ENCODE assay signal across 9 cellular contexts in genomic region chr18:78980777-78981651, GRCh38. TPM values are rescaled to one million over a fixed set of nuclear protein-coding genes. Genes with fewer than 3 reads are reported as not detected.
DNase-seq lines count a peak whose midpoint lies in the region; FAIRE-seq and TF ChIP-seq lines count a peak whose summit lies in the region.
"Had no signal": no experiment of that assay in that cellular context is flagged by ENCODE, and none has a peak within 500 bp of the region (broad histone marks: within the 10 kb centered on the region; RNA-seq: fewer than 3 reads in every experiment).

No MANE protein-coding gene starts in this region.

- no peaks in the 10 kb centered on the region for H3K36me3 Mint-ChIP-seq in IgD-negative memory B cell
- H3K36me3 Mint-ChIP-seq in nephron progenitor cell (ENCODE audit: low read depth) = no peaks in the 10 kb centered on the region

- DNase-seq in COLO668 (lab: John Stamatoyannopoulos, UW; ENCODE audit: unreplicated experiment) (peak; percentile 67), H1 (ENCODE audit: low read depth in 1 of 2, low spot score in 2 of 2) (no peak), nephron progenitor cell (peak; percentile 63), AG08395 (ENCODE audit: low spot score) (no peak), NCI-H1092 treated with DMSO at 0.1 percent for 48 hours (lab: John Stamatoyannopoulos, UW) (no peak), epidermal melanocyte (ENCODE audit: insufficient read length, low spot score) (no peak)
- DNase-seq in stimulated activated CD4-positive, alpha-beta T cell treated with anti-CD3 and anti-CD28 coated beads, Interleukin-12 subunit alpha, Interleukin-12 subunit beta, amount 100 ng/mL, for 4 hours = no peak

- H4K91ac ChIP-seq in H1 (replicated peaks; ENCODE audit: insufficient read length, low read length) = peak overlapping the region; percentile 65

- peaks cover 16 to 34% (median 28%) of the 10 kb centered on the region in 4 experiments for H3K27me3 ChIP-seq in H1 (replicated peaks in 1 of 4; ENCODE audit: control insufficient read depth in 3 of 4, extremely low read depth in 1 of 4, insufficient read depth in 3 of 4, low read length in 3 of 4)

- TF ChIP-seq POLR2A in H1 (IDR thresholded peaks at IDR 0.05; ENCODE audit: control extremely low read depth in 1 of 2, low read depth in 2 of 2, low read length in 2 of 2) = no peak

- 0 out of 2 replicates have a peak overlapping the region, but pooled peaks have one; percentile 39 for H2AK5ac ChIP-seq in H1 (ENCODE audit: low read depth, low read length)

- peak overlapping the region; percentile 68 to 93 (median 75) for H3K4me3 ChIP-seq in H1 (ENCODE audit: extremely low read depth in 1 of 4, insufficient read depth in 2 of 4, low read depth in 3 of 4, low read length in 4 of 4)

- no peak overlapping the region for H3K23ac ChIP-seq in H1 (ENCODE audit: insufficient read length)

- no peak overlapping the region for H2BK15ac ChIP-seq in H1 (ENCODE audit: low read length)

- peak overlapping the region in 2 of 3 donors; percentile 3 to 84 for H3K27ac Mint-ChIP-seq in IgD-negative memory B cell
- peak overlapping the region; percentile 90 for H3K27ac Mint-ChIP-seq in nephron progenitor cell

- H4K20me1 ChIP-seq in H1 (replicated peaks in 1 of 2; ENCODE audit: control insufficient read depth in 1 of 2, insufficient read depth in 2 of 2, low read length in 2 of 2) = peaks cover 7 to 16% of the 10 kb centered on the region in 2 experiments

- peaks cover 4% of the 10 kb centered on the region; the same call in 1 of the 2 replicates for H3K79me1 ChIP-seq in H1 (ENCODE audit: low read depth, low read length)

- peak overlapping the region in 3 of 4 donors; percentile 18 to 75 (median 54) for H3K4me3 Mint-ChIP-seq in IgD-negative memory B cell
- H3K4me3 Mint-ChIP-seq in nephron progenitor cell = peak overlapping the region; percentile 92

- TF ChIP-seq RAD21 in H1 (IDR thresholded peaks at IDR 0.05 in 1 of 2, conservative IDR thresholded peaks at IDR 0.05 in 1 of 2; ENCODE audit: low read depth in 2 of 2, low read length in 2 of 2) = no peak

- peak overlapping the region; percentile 94 for H4K8ac ChIP-seq in H1 (ENCODE audit: extremely low read depth, insufficient read depth, low read length)

- peak overlapping the region; percentile 70 to 84 for H3K4me2 ChIP-seq in H1 (ENCODE audit: insufficient read depth in 1 of 2, low read depth in 2 of 2, low read length in 2 of 2)

- H3K36me3 ChIP-seq in H1 (ENCODE audit: control insufficient read depth in 2 of 4, insufficient read depth in 4 of 4, low read length in 3 of 4) = peaks cover 0 to 2% (median 0%) of the 10 kb centered on the region in 4 experiments; a peak in 1 of 8 replicates

- no peak overlapping the region for H3K4ac ChIP-seq in H1 (replicated peaks; ENCODE audit: insufficient read length, low read depth, low read length)

- H3K56ac ChIP-seq in H1 (replicated peaks; ENCODE audit: insufficient read length, low read depth, low read length) = no peak overlapping the region

- no peak overlapping the region for H2BK120ac ChIP-seq in H1 (replicated peaks; ENCODE audit: low read depth, low read length)

- no peak overlapping the region for H2AFZ ChIP-seq in H1 (ENCODE audit: low read length)

- H3K9me3 Mint-ChIP-seq in IgD-negative memory B cell (no peaks in the 10 kb centered on the region), nephron progenitor cell (no peaks in the 10 kb centered on the region)

- H3K23me2 ChIP-seq in H1 (ENCODE audit: low read depth, low read length) = peaks cover 30% of the 10 kb centered on the region

- no peak for FAIRE-seq in H1 (lab: Jason Lieb, UNC)
- FAIRE-seq: G401.6 had no signal

- H3K14ac ChIP-seq in H1 (ENCODE audit: insufficient read length) = no peak overlapping the region

- peak overlapping the region; percentile 65 to 81 (median 72) for H3K9ac ChIP-seq in H1 (replicated peaks in 1 of 4; ENCODE audit: extremely low read depth in 1 of 4, low read depth in 3 of 4, low read length in 3 of 4)

- POLR2A ChIA-PET in H1 (lab: Charles Lee; ENCODE audit: partially characterized antibody) = interaction anchor here (0.7 to 1.8 kb wide), 7 partner anchors 8 to 417 kb away, joined by 3 to 5 read pairs (median 3); no protein-coding TSS in a partner anchor

- H3K18ac ChIP-seq in H1 (ENCODE audit: extremely low read depth, low read length) = peak overlapping the region; percentile 87

- peak overlapping the region; percentile 53 for H4K5ac ChIP-seq in H1 (ENCODE audit: insufficient read length, low read depth, low read length)

- H3K79me2 ChIP-seq in H1 (ENCODE audit: control insufficient read depth in 1 of 2, insufficient read depth in 2 of 2, low read length in 2 of 2) = peaks cover 0 to 53% of the 10 kb centered on the region in 2 experiments; a peak in 3 of 4 replicates

- no peaks in the 10 kb centered on the region for H3K9me3 ChIP-seq in H1 (ENCODE audit: insufficient read depth in 2 of 2, low read depth in 1 of 2, low read length in 1 of 2)

- 1% methylated on average over 58 of the region's 78 CpGs; no CpG with 5 or more reads in 1 of the 2 experiments for WGBS in H1 (ENCODE audit: extremely low coverage in 1 of 2, insufficient coverage in 1 of 2, insufficient read length in 1 of 2, insufficient replicate concordance in 2 of 2, low coverage in 1 of 2, low lambda C conversion rate in 2 of 2, missing lambda C conversion rate in 1 of 2), 2 experiments

- no peak overlapping the region for H2BK20ac ChIP-seq in H1 (ENCODE audit: low read length)

- H3K4me1 Mint-ChIP-seq in IgD-negative memory B cell = peaks cover 0 to 9% (median 4%) of the 10 kb centered on the region in 3 donors
- peaks cover 76% of the 10 kb centered on the region for H3K4me1 Mint-ChIP-seq in nephron progenitor cell

- H2BK5ac ChIP-seq in H1 (ENCODE audit: low read depth, low read length) = no peak overlapping the region; the same call in 1 of the 2 replicates

- 0 out of 2 replicates have a peak overlapping the region, but pooled peaks have one; percentile 63 for H3K27ac ChIP-seq in H1 (ENCODE audit: low read depth, low read length)

- H3K27me3 Mint-ChIP-seq in IgD-negative memory B cell = peaks cover 42% of the 10 kb centered on the region
- H3K27me3 Mint-ChIP-seq in nephron progenitor cell (ENCODE audit: low read depth, poor library complexity) = peaks cover 33% of the 10 kb centered on the region

- H3K4me1 ChIP-seq in H1 (replicated peaks in 1 of 4; ENCODE audit: control insufficient read depth in 3 of 4, insufficient read depth in 4 of 4, low read length in 3 of 4) = peaks cover 11 to 25% (median 21%) of the 10 kb centered on the region in 4 experiments

- no peak for TF ChIP-seq EP300 in H1 (IDR thresholded peaks at IDR 0.05; ENCODE audit: borderline replicate concordance in 1 of 2, low read depth in 2 of 2, low read length in 2 of 2)

- 0 out of 2 replicates have a peak overlapping the region, but pooled peaks have one; percentile 9 for H2BK12ac ChIP-seq in H1 (ENCODE audit: low read depth, low read length)

- TF ChIP-seq CTCF in H1 (IDR thresholded peaks at IDR 0.05; ENCODE audit: control extremely low read depth in 1 of 3, insufficient read depth in 1 of 3, low read depth in 1 of 3, low read length in 3 of 3) = no peak
- no peak for TF ChIP-seq CTCF in nephron progenitor cell (IDR thresholded peaks at IDR 0.05)

- CTCF ChIA-PET in H1 (lab: Charles Lee; ENCODE audit: partially characterized antibody) = interaction anchor here (0.6 to 1.6 kb wide), 3 partner anchors 111 to 320 kb away, joined by 3 to 4 read pairs (median 3); no protein-coding TSS in a partner anchor

TF ChIP-seq in H1, 55 proteins besides CTCF, POLR2A, EP300 and RAD21:
- TF ChIP-seq KDM4A (IDR thresholded peaks at IDR 0.05; ENCODE audit: low read depth, low read length, severe bottlenecking) = peak; percentile 45
- no peak for TF ChIP-seq CTBP2 (IDR thresholded peaks at IDR 0.05; ENCODE audit: borderline replicate concordance, insufficient read depth, insufficient read length, low read length)
- TF ChIP-seq EGR1 (IDR thresholded peaks at IDR 0.05; ENCODE audit: borderline replicate concordance, low read depth, low read length) = no peak
- no peak for TF ChIP-seq POU5F1 (IDR thresholded peaks at IDR 0.05; ENCODE audit: low read depth, low read length)
- TF ChIP-seq TCF12 (IDR thresholded peaks at IDR 0.05; ENCODE audit: low read depth, low read length) = no peak
- TF ChIP-seq RBBP5 (IDR thresholded peaks at IDR 0.05; ENCODE audit: borderline replicate concordance, low read depth, low read length) = peak; percentile 35; the same call in 1 of the 2 replicates
- TF ChIP-seq SUZ12 (IDR thresholded peaks at IDR 0.05; ENCODE audit: low read length) = 0 out of 2 replicates have a peak, but pooled peaks have one; percentile 47
- TF ChIP-seq EZH2 (IDR thresholded peaks at IDR 0.05; ENCODE audit: low read depth, low read length, severe bottlenecking) = peak; percentile 21
- peak; percentile 56; the same call in 1 of the 2 replicates for TF ChIP-seq YY1 (IDR thresholded peaks at IDR 0.05; ENCODE audit: low read depth, low read length)
- TF ChIP-seq RXRA (IDR thresholded peaks at IDR 0.05; ENCODE audit: insufficient read depth, low read depth, low read length) = no peak
- no peak for TF ChIP-seq USF2 (IDR thresholded peaks at IDR 0.05; ENCODE audit: low read length)
- TF ChIP-seq ASH2L (IDR thresholded peaks at IDR 0.05; ENCODE audit: low read length) = peak; percentile 68
- TF ChIP-seq JUN (IDR thresholded peaks at IDR 0.05; ENCODE audit: low read depth, low read length) = no peak

RNA-seq across cellular contexts. Expression of gene SALL3, which starts 1.4 kb away (rescaled TPM):
- not detected for polyA plus RNA-seq in IgD-negative memory B cell
- total RNA-seq in H1 (2021; fragmentation: NEBNext Ultra II Directional; extraction: Animal tissue kit (Norgen Biotek cat#: 25700)) = 46.4 and 54.5 TPM in 2 replicates
- 10.5 and 24.5 TPM in 2 replicates for polyA plus RNA-seq in H1 (2011; rRNA removed)
- polyA plus RNA-seq in H1 (2011; cell fraction: cytosol; rRNA removed) = 13.8 TPM
- 44.0 TPM for polyA plus RNA-seq in H1 (2011; cell fraction: nucleus; rRNA removed)
- 21.6 to 25.4 TPM (median 23.5 TPM) in 4 replicates for polyA plus RNA-seq in H1 (2012, experiment 1 of 2)
- polyA plus RNA-seq in H1 (2012, experiment 2 of 2) = 10.1 TPM
- polyA plus RNA-seq in H1 (2013, experiment 1 of 2) = 19.9 TPM
- 18.1 TPM for polyA plus RNA-seq in H1 (2013, experiment 2 of 2)
- 8.5 and 12.3 TPM in 2 replicates for polyA minus RNA-seq in H1 (2011; rRNA and poly(A)+ RNA removed)
- 41.6 TPM for polyA minus RNA-seq in H1 (2011; cell fraction: cytosol; rRNA and poly(A)+ RNA removed)
- polyA minus RNA-seq in H1 (2011; cell fraction: nucleus; rRNA and poly(A)+ RNA removed) = 48.0 TPM

Comparison
In these comparisons a context has a peak if more than half of its experiments do, and no peak if none do; other contexts are left out.
1. DNase-seq: peak in COLO668 (single experiment) and nephron progenitor cell (single experiment); none in H1 (0 of 2), AG08395 (single experiment), NCI-H1092 treated with DMSO at 0.1 percent for 48 hours (single experiment), epidermal melanocyte (single experiment) and stimulated activated CD4-positive, alpha-beta T cell treated with anti-CD3 and anti-CD28 coated beads, Interleukin-12 subunit alpha, Interleukin-12 subunit beta, amount 100 ng/mL, for 4 hours (single experiment).
2. RNA of gene SALL3, which starts 1.4 kb away (polyA plus RNA-seq): 10.1 to 44.0 TPM in H1; not detected in IgD-negative memory B cell (single experiment); every median in the first group is over 10 times any median in the second.